In the genomic region with DNA sequence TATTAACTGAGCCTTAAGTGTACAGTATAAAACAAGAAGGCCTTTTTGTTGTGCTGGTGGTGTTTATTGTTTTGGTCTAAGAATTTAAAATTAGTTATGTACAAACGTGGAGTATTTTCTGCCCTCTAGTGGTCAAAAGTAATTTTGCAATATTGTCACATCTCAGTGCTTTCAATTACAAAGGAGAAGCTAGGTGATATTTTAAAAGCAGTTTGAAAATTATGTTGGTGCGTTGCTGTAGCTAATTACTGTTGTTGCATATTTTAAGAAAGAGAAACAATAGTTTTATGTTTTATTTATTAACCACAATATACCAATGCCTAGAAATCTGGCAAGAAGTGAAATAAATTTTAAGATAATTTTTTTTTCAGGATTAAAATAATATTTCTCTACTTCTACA, we compare ENCODE assay signal across 8 cellular contexts. TPM values are rescaled to one million over a fixed set of nuclear protein-coding genes. Genes with fewer than 3 reads are reported as not detected.
DNase-seq lines count a peak whose midpoint lies in the region; ATAC-seq, FAIRE-seq and TF ChIP-seq lines count a peak whose summit lies in the region.

No MANE protein-coding gene starts in this region.

- peak; percentile 97 for FAIRE-seq in frontal cortex (lab: Jason Lieb, UNC)

- DNase-seq in DMS79 treated with DMSO at 0.1 percent for 48 hours (lab: John Stamatoyannopoulos, UW), result peak; percentile 56
- no peak for DNase-seq in DMS79 (lab: John Stamatoyannopoulos, UW)
- DNase-seq in NB4 (ENCODE audit: low read depth), result peak; percentile 67
- DNase-seq in SKM-1 treated with dmso at 0.1 percent for 144 hours (lab: John Stamatoyannopoulos, UW; ENCODE audit: unreplicated experiment), result peak; percentile 55
- peak in 1 of 2 donors; percentile 18 for DNase-seq in frontal cortex (ENCODE audit: low spot score in 2 of 2)
- no peak for DNase-seq in sciatic nerve (ENCODE audit: low spot score)
- DNase-seq in activated CD4-positive, alpha-beta T cell treated with anti-CD3 and anti-CD28 coated beads, Interleukin-2, amount 50 U/mL, for 4 hours, result no peak

- no peak overlapping the region for H3K4me3 ChIP-seq in NB4 (ENCODE audit: low read depth, low read length)

- ATAC-seq in sciatic nerve, result peak; percentile 26
- ATAC-seq in GM21529 (IDR thresholded peaks at IDR 0.05; ENCODE audit: unreplicated experiment), result no peak

- peak; percentile 70 for TF ChIP-seq CTCF in NB4 (IDR thresholded peaks at IDR 0.05; ENCODE audit: low read depth, low read length)

- intact Hi-C loops in sciatic nerve (cut with DNase I), result no loop called here

- TF ChIP-seq POLR2A in NB4 (IDR thresholded peaks at IDR 0.05; ENCODE audit: extremely low read depth, insufficient read length), result no peak

RNA-seq across cellular contexts. Expression of a gene that starts 11.4 kb away (rescaled TPM):
- total RNA-seq in frontal cortex (not detected), sciatic nerve (not detected)

Comparison
In these comparisons a context has a peak if more than half of its experiments do, and no peak if none do; other contexts are left out.
1. DNase-seq: peak in DMS79 treated with DMSO at 0.1 percent for 48 hours (single experiment), NB4 (single experiment) and SKM-1 treated with dmso at 0.1 percent for 144 hours (single experiment); none in DMS79 (single experiment), sciatic nerve (single experiment) and activated CD4-positive, alpha-beta T cell treated with anti-CD3 and anti-CD28 coated beads, Interleukin-2, amount 50 U/mL, for 4 hours (0 of 2).